29 cellular contexts compared by ENCODE assay signal in the genomic region with DNA sequence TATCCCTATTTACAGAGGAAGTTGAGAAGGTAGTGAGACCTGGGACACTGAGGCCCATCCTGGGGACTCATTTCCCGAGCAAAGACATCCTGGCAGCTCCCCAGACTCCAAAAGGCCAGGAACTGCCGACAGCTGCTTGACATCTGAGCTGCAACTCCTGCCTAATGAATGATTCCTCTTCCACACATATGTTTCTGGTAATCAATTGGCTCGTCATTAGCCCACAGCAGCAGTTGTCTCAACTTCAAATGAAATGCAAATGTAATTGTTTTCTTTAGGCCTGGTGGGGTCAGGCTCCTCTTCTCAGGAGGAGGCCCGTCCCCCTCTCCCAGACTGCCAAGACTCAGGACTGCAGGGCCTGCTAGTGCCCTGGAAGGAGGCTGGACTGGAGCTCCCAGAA.
DNase-seq lines count a peak whose midpoint lies in the region; ATAC-seq, FAIRE-seq and TF ChIP-seq lines count a peak whose summit lies in the region.
"Had no signal": no experiment of that assay in that cellular context is flagged by ENCODE, and none has a peak within 500 bp of the region (broad histone marks: within the 10 kb centered on the region; RNA-seq: fewer than 3 reads in every experiment).

No MANE protein-coding gene starts in this region.

- H2BK120ac ChIP-seq in H1 (replicated peaks; ENCODE audit: low read depth, low read length) = no peak overlapping the region
- no peak overlapping the region for H2BK120ac ChIP-seq in neuronal stem cell (ENCODE audit: low read depth, low read length)

- no peak overlapping the region for H3K4me3 ChIP-seq in H1 (ENCODE audit: extremely low read depth in 1 of 4, insufficient read depth in 2 of 4, low read depth in 3 of 4, low read length in 4 of 4)
- H3K4me3 ChIP-seq in neuronal stem cell (ENCODE audit: low read length in 2 of 2) = no peak overlapping the region
- H3K4me3 ChIP-seq: coronary artery, gastroesophageal sphincter, transverse colon had no signal

- H3K23ac ChIP-seq in H1 (ENCODE audit: insufficient read length) (no peak overlapping the region), neuronal stem cell (ENCODE audit: low read depth, low read length, poor library complexity) (no peak overlapping the region)

- POLR2A ChIA-PET in H1 (lab: Charles Lee; ENCODE audit: partially characterized antibody) = interaction anchor here (0.8 to 1.2 kb wide), 2 partner anchors 21 to 62 kb away, joined by 3 read pairs; a partner anchor contains a TSS

- no peaks in the 10 kb centered on the region for H4K20me1 ChIP-seq in H1 (replicated peaks in 1 of 2; ENCODE audit: control insufficient read depth in 1 of 2, insufficient read depth in 2 of 2, low read length in 2 of 2)

- TF ChIP-seq RAD21 in H1 (IDR thresholded peaks at IDR 0.05 in 1 of 2, conservative IDR thresholded peaks at IDR 0.05 in 1 of 2; ENCODE audit: low read depth in 2 of 2, low read length in 2 of 2) = no peak

- H3K4me2 ChIP-seq in H1 (ENCODE audit: insufficient read depth in 1 of 2, low read depth in 2 of 2, low read length in 2 of 2) = peak overlapping the region in 1 of 2 experiments; percentile 6; a peak in 2 of 4 replicates
- no peak overlapping the region for H3K4me2 ChIP-seq in neuronal stem cell (ENCODE audit: insufficient read depth, low read length, poor library complexity, severe bottlenecking)
- H3K4me2 ChIP-seq: SK-N-SH had no signal

- H3K79me1 ChIP-seq in H1 (ENCODE audit: low read depth, low read length) (no peaks in the 10 kb centered on the region), neuronal stem cell (ENCODE audit: low read depth, low read length) (no peaks in the 10 kb centered on the region)

- CTCF ChIA-PET in H1 (lab: Charles Lee; ENCODE audit: partially characterized antibody) = interaction anchor here (0.9 to 1.7 kb wide), 5 partner anchors 15 to 155 kb away, joined by 3 to 10 read pairs (median 3); no protein-coding TSS in a partner anchor

- FAIRE-seq in H1 (lab: Jason Lieb, UNC) = no peak
- FAIRE-seq: A204.1, islet of Langerhans had no signal

- peaks cover 2 to 16% (median 8%) of the 10 kb centered on the region in 4 experiments; a peak in 6 of 7 replicates for H3K4me1 ChIP-seq in H1 (replicated peaks in 1 of 4; ENCODE audit: control insufficient read depth in 3 of 4, insufficient read depth in 4 of 4, low read length in 3 of 4)
- H3K4me1 ChIP-seq in neuronal stem cell (ENCODE audit: control insufficient read depth in 2 of 2, insufficient read depth in 1 of 2, low read depth in 1 of 2, low read length in 2 of 2) = peaks cover 8 to 15% of the 10 kb centered on the region in 2 donors
- H3K4me1 ChIP-seq: gastroesophageal sphincter, parathyroid adenoma, transverse colon had no signal

- 29% methylated on average over 4 of the region's 4 CpGs; no CpG with 5 or more reads in 1 of the 2 experiments for WGBS in H1 (ENCODE audit: extremely low coverage in 1 of 2, insufficient coverage in 1 of 2, insufficient read length in 1 of 2, insufficient replicate concordance in 2 of 2, low coverage in 1 of 2, low lambda C conversion rate in 2 of 2, missing lambda C conversion rate in 1 of 2), 2 experiments
- WGBS in neuronal stem cell (ENCODE audit: extremely low coverage in 2 of 2, insufficient read length in 2 of 2, insufficient replicate concordance in 1 of 2), 2 donors = no CpG with 5 or more reads among the region's 4 CpGs

- H3K18ac ChIP-seq in H1 (ENCODE audit: extremely low read depth, low read length) = no peak overlapping the region
- H3K18ac ChIP-seq in neuronal stem cell (ENCODE audit: low read length) = no peak overlapping the region

- no peaks in the 10 kb centered on the region for H3K79me2 ChIP-seq in H1 (ENCODE audit: control insufficient read depth in 1 of 2, insufficient read depth in 2 of 2, low read length in 2 of 2)
- H3K79me2 ChIP-seq: parathyroid adenoma had no signal

- H4K8ac ChIP-seq in H1 (ENCODE audit: extremely low read depth, insufficient read depth, low read length) (no peak overlapping the region), neuronal stem cell (ENCODE audit: low read depth, low read length) (no peak overlapping the region)

- H3K36me3 ChIP-seq in H1 (ENCODE audit: control insufficient read depth in 2 of 4, insufficient read depth in 4 of 4, low read length in 3 of 4) (no peaks in the 10 kb centered on the region), neuronal stem cell (replicated peaks in 1 of 2; ENCODE audit: control insufficient read depth in 2 of 2, insufficient read depth in 2 of 2, low read length in 2 of 2) (no peaks in the 10 kb centered on the region)
- H3K36me3 ChIP-seq: gastroesophageal sphincter, transverse colon had no signal

- H3K4ac ChIP-seq in H1 (replicated peaks; ENCODE audit: insufficient read length, low read depth, low read length) (no peak overlapping the region), neuronal stem cell (ENCODE audit: low read length) (no peak overlapping the region)

- ATAC-seq in HG03432 (IDR thresholded peaks at IDR 0.05; ENCODE audit: unreplicated experiment) = no peak
- ATAC-seq: activated CD8-positive, alpha-beta T cell treated with anti-CD3 and anti-CD28 coated beads, Interleukin-2, amount 10 ng/mL, durations not matched to agents 7 days and 5 days; effector memory CD8-positive, alpha-beta T cell; gastroesophageal sphincter; left ventricle myocardium superior; naive thymus-derived CD4-positive, alpha-beta T cell; right cardiac atrium had no signal

- DNase-seq in EH (ENCODE audit: low read depth) = peak; percentile 3
- DNase-seq in NCI-H2171 treated with DMSO at 0.1 percent for 48 hours (lab: John Stamatoyannopoulos, UW) = peak; percentile 93
- no peak for DNase-seq in H1 (ENCODE audit: low read depth in 1 of 2, low spot score in 2 of 2)
- peak; percentile 50 for DNase-seq in myocyte (ENCODE audit: low read depth)
- DNase-seq in neuronal stem cell (ENCODE audit: low spot score) = no peak
- no peak for DNase-seq in GM19240 (ENCODE audit: insufficient read length, low spot score)
- no peak for DNase-seq in glomerular visceral epithelial cell (ENCODE audit: extremely low spot score)
- DNase-seq: activated CD8-positive, alpha-beta T cell treated with anti-CD3 and anti-CD28 coated beads, Interleukin-2, amount 10 ng/mL, durations not matched to agents 7 days and 5 days; activated effector memory CD4-positive, alpha-beta T cell treated with Interleukin-2 at 50 U/mL for 16 hours; AML-193; anterior cingulate cortex; CD4-positive, alpha-beta memory T cell; DMS153; effector memory CD8-positive, alpha-beta T cell; GDM1; left ventricle myocardium superior; naive thymus-derived CD4-positive, alpha-beta T cell; NCI-H1048; NCI-H187 treated with DMSO at 0.1 percent for 48 hours; NCI-H774; right cardiac atrium; SK-N-SH; transverse colon had no signal

- H2BK5ac ChIP-seq in H1 (ENCODE audit: low read depth, low read length) (no peak overlapping the region), neuronal stem cell (ENCODE audit: low read length) (no peak overlapping the region)

- H3K27me3 ChIP-seq in H1 (replicated peaks in 1 of 4; ENCODE audit: control insufficient read depth in 3 of 4, extremely low read depth in 1 of 4, insufficient read depth in 3 of 4, low read length in 3 of 4) (no peaks in the 10 kb centered on the region; a peak in 1 of 7 replicates), neuronal stem cell (ENCODE audit: control insufficient read depth in 3 of 3, insufficient read depth in 3 of 3, low read depth in 1 of 3, low read length in 3 of 3) (no peaks in the 10 kb centered on the region)

- no peak overlapping the region for H3K14ac ChIP-seq in H1 (ENCODE audit: insufficient read length)
- no peak overlapping the region for H3K14ac ChIP-seq in neuronal stem cell (ENCODE audit: low read length)

- H3K9ac ChIP-seq in H1 (replicated peaks in 1 of 4; ENCODE audit: extremely low read depth in 1 of 4, low read depth in 3 of 4, low read length in 3 of 4) (no peak overlapping the region), neuronal stem cell (ENCODE audit: low read depth, low read length, poor library complexity) (no peak overlapping the region)
- H3K9ac ChIP-seq: parathyroid adenoma, SK-N-SH had no signal

- H3K9me3 ChIP-seq in H1 (ENCODE audit: insufficient read depth in 2 of 2, low read depth in 1 of 2, low read length in 1 of 2) (0 out of 4 replicates have a peak, but pooled peaks cover 0 to 2% of the 10 kb centered on the region in 2 experiments), neuronal stem cell (replicated peaks in 1 of 2; ENCODE audit: control insufficient read depth in 2 of 2, insufficient read depth in 1 of 2, low read depth in 1 of 2, low read length in 2 of 2) (no peaks in the 10 kb centered on the region)
- H3K9me3 ChIP-seq: gastroesophageal sphincter, SK-N-SH, transverse colon had no signal

- H3K27ac ChIP-seq in H1 (ENCODE audit: low read depth, low read length) = no peak overlapping the region
- no peak overlapping the region for H3K27ac ChIP-seq in neuronal stem cell (replicated peaks; ENCODE audit: low read length)
- H3K27ac ChIP-seq: coronary artery, gastroesophageal sphincter, parathyroid adenoma, transverse colon had no signal

- H3K56ac ChIP-seq in H1 (replicated peaks; ENCODE audit: insufficient read length, low read depth, low read length) = no peak overlapping the region

- H2BK12ac ChIP-seq in H1 (ENCODE audit: low read depth, low read length) (no peak overlapping the region), neuronal stem cell (ENCODE audit: low read length) (no peak overlapping the region)

- H2AFZ ChIP-seq in H1 (ENCODE audit: low read length) = no peak overlapping the region
- H2AFZ ChIP-seq in neuronal stem cell (ENCODE audit: low read length) = no peak overlapping the region
- H2AFZ ChIP-seq: parathyroid adenoma had no signal

- no peak overlapping the region for H4K5ac ChIP-seq in H1 (ENCODE audit: insufficient read length, low read depth, low read length)

- TF ChIP-seq POLR2A in H1 (IDR thresholded peaks at IDR 0.05; ENCODE audit: control extremely low read depth in 1 of 2, low read depth in 2 of 2, low read length in 2 of 2) = no peak

- H2BK15ac ChIP-seq in H1 (ENCODE audit: low read length) (0 out of 2 replicates have a peak overlapping the region, but pooled peaks have one; percentile 2), neuronal stem cell (ENCODE audit: low read length) (no peak overlapping the region)

- no peaks in the 10 kb centered on the region for H3K23me2 ChIP-seq in H1 (ENCODE audit: low read depth, low read length)

- H4K91ac ChIP-seq in H1 (replicated peaks; ENCODE audit: insufficient read length, low read length) (no peak overlapping the region), neuronal stem cell (ENCODE audit: low read depth, low read length, poor library complexity) (no peak overlapping the region)

- no peak for TF ChIP-seq EP300 in H1 (IDR thresholded peaks at IDR 0.05; ENCODE audit: borderline replicate concordance in 1 of 2, low read depth in 2 of 2, low read length in 2 of 2)

- no peak for TF ChIP-seq CTCF in H1 (IDR thresholded peaks at IDR 0.05; ENCODE audit: control extremely low read depth in 1 of 3, insufficient read depth in 1 of 3, low read depth in 1 of 3, low read length in 3 of 3)

- H2AK5ac ChIP-seq in H1 (ENCODE audit: low read depth, low read length) = no peak overlapping the region
- no peak overlapping the region for H2AK5ac ChIP-seq in neuronal stem cell (ENCODE audit: low read depth, low read length)

- no peak overlapping the region for H2BK20ac ChIP-seq in H1 (ENCODE audit: low read length)

TF ChIP-seq in H1, 55 proteins besides CTCF, POLR2A, EP300 and RAD21 (continues in another document):
- TF ChIP-seq CTBP2 (IDR thresholded peaks at IDR 0.05; ENCODE audit: borderline replicate concordance, insufficient read depth, insufficient read length, low read length) = no peak

Comparison
In these comparisons a context has a peak if more than half of its experiments do, and no peak if none do; other contexts are left out.
1. DNase-seq: peak in EH (single experiment), NCI-H2171 treated with DMSO at 0.1 percent for 48 hours (single experiment) and myocyte (single experiment); none in H1 (0 of 2), neuronal stem cell (single experiment), GM19240 (single experiment) and glomerular visceral epithelial cell (single experiment).